17 cellular contexts compared by ENCODE assay signal in genomic region chr11:86575927-86576326, GRCh38.
"Had no signal": no experiment of that assay in that cellular context is flagged by ENCODE, and none has a peak within 500 bp of the region (broad histone marks: within the 10 kb centered on the region; RNA-seq: fewer than 3 reads in every experiment).

No MANE protein-coding gene starts in this region.

- H3K36me3 ChIP-seq: lower lobe of right lung, spleen had no signal

- H3K4me3 Mint-ChIP-seq: activated B cell treated with CpG ODN at 0.5 μM for 24 hours; activated CD4-positive, alpha-beta memory T cell treated with anti-CD3 and anti-CD28 coated beads for 36 hours; activated naive CD8-positive, alpha-beta T cell treated with anti-CD3 and anti-CD28 coated beads, Interleukin-2, amount 10 ng/mL, durations not matched to agents 7 days and 5 days; activated T-helper 17 cell treated with anti-CD3 and anti-CD28 coated beads, Interleukin-2, amount 50 U/mL, for 72 hours; effector memory CD8-positive, alpha-beta T cell; natural killer cell; stimulated activated memory B cell treated with anti-CD40 and anti-IgM and Interleukin-4, amounts not matched to agents 10 μg/mL and 1 μg/mL and 100 μg/mL, for 72 hours had no signal

- H3K27me3 Mint-ChIP-seq: activated B cell treated with CpG ODN at 0.5 μM for 24 hours; activated T-helper 17 cell treated with anti-CD3 and anti-CD28 coated beads, Interleukin-2, amount 50 U/mL, for 72 hours had no signal

- H3K4me1 Mint-ChIP-seq: activated B cell treated with CpG ODN at 0.5 μM for 24 hours; activated naive CD8-positive, alpha-beta T cell treated with anti-CD3 and anti-CD28 coated beads, Interleukin-2, amount 10 ng/mL, durations not matched to agents 7 days and 5 days; activated T-helper 17 cell treated with anti-CD3 and anti-CD28 coated beads, Interleukin-2, amount 50 U/mL, for 72 hours; stimulated activated memory B cell treated with anti-CD40 and anti-IgM and Interleukin-4, amounts not matched to agents 10 μg/mL and 1 μg/mL and 100 μg/mL, for 72 hours had no signal

- H3K9me3 Mint-ChIP-seq: activated B cell treated with CpG ODN at 0.5 μM for 24 hours; activated CD4-positive, alpha-beta memory T cell treated with anti-CD3 and anti-CD28 coated beads for 36 hours; activated naive CD8-positive, alpha-beta T cell treated with anti-CD3 and anti-CD28 coated beads, Interleukin-2, amount 10 ng/mL, durations not matched to agents 7 days and 5 days; activated T-helper 17 cell treated with anti-CD3 and anti-CD28 coated beads, Interleukin-2, amount 50 U/mL, for 72 hours; effector memory CD8-positive, alpha-beta T cell; natural killer cell; stimulated activated memory B cell treated with anti-CD40 and anti-IgM and Interleukin-4, amounts not matched to agents 10 μg/mL and 1 μg/mL and 100 μg/mL, for 72 hours had no signal

- H3K36me3 Mint-ChIP-seq: activated CD4-positive, alpha-beta memory T cell treated with anti-CD3 and anti-CD28 coated beads for 36 hours; activated naive CD8-positive, alpha-beta T cell treated with anti-CD3 and anti-CD28 coated beads, Interleukin-2, amount 10 ng/mL, durations not matched to agents 7 days and 5 days; natural killer cell; stimulated activated memory B cell treated with anti-CD40 and anti-IgM and Interleukin-4, amounts not matched to agents 10 μg/mL and 1 μg/mL and 100 μg/mL, for 72 hours had no signal

- H3K27me3 ChIP-seq: body of pancreas, spleen had no signal

- H3K4me3 ChIP-seq: body of pancreas, lower lobe of right lung, spleen had no signal

- H3K9me3 ChIP-seq: body of pancreas, lower lobe of right lung, spleen had no signal

- ATAC-seq: activated T-helper 17 cell treated with anti-CD3 and anti-CD28 coated beads, Interleukin-2, amount 50 U/mL, for 72 hours; body of pancreas; effector memory CD8-positive, alpha-beta T cell; left colon; lower lobe of right lung; natural killer cell; stimulated activated memory B cell treated with anti-CD40 and anti-IgM and Interleukin-4, amounts not matched to agents 10 μg/mL and 1 μg/mL and 100 μg/mL, for 72 hours had no signal

- DNase-seq: activated B cell treated with CpG ODN at 0.5 μM for 24 hours; activated CD4-positive, alpha-beta memory T cell treated with anti-CD3 and anti-CD28 coated beads for 36 hours; activated CD4-positive, alpha-beta T cell treated with anti-CD3 and anti-CD28 coated beads for 4 hours; activated naive CD4-positive, alpha-beta T cell treated with Interleukin-2 at 50 U/mL for 16 hours; activated naive CD8-positive, alpha-beta T cell treated with anti-CD3 and anti-CD28 coated beads, Interleukin-2, amount 10 ng/mL, durations not matched to agents 7 days and 5 days; activated T-cell treated with anti-CD3 and anti-CD28 coated beads for 4 hours; amygdala; body of pancreas; effector memory CD8-positive, alpha-beta T cell; hippocampal formation; left colon; lower lobe of right lung; natural killer cell; spleen; stimulated activated CD4-positive, alpha-beta T cell treated with anti-CD3 and anti-CD28 coated beads, Interleukin-4, amount 100 ng/mL, for 4 hours had no signal

- H3K27ac ChIP-seq: body of pancreas, lower lobe of right lung had no signal

- H3K27ac Mint-ChIP-seq: activated B cell treated with CpG ODN at 0.5 μM for 24 hours; activated CD4-positive, alpha-beta memory T cell treated with anti-CD3 and anti-CD28 coated beads for 36 hours; activated naive CD8-positive, alpha-beta T cell treated with anti-CD3 and anti-CD28 coated beads, Interleukin-2, amount 10 ng/mL, durations not matched to agents 7 days and 5 days; activated T-helper 17 cell treated with anti-CD3 and anti-CD28 coated beads, Interleukin-2, amount 50 U/mL, for 72 hours; effector memory CD8-positive, alpha-beta T cell; natural killer cell; stimulated activated memory B cell treated with anti-CD40 and anti-IgM and Interleukin-4, amounts not matched to agents 10 μg/mL and 1 μg/mL and 100 μg/mL, for 72 hours had no signal
